8 cellular contexts compared by ENCODE assay signal in genomic region chr19:18021121-18021755, GRCh38.
DNase-seq lines count a peak whose midpoint lies in the region; TF ChIP-seq lines count a peak whose summit lies in the region.

No MANE protein-coding gene starts in this region.

- CTCF ChIA-PET in GM10248 (lab: Yijun Ruan, JAX), result interaction anchor here (1.4 to 1.6 kb wide), 3 partner anchors 13 to 38 kb away, joined by 3 to 5 read pairs (median 4); partner anchors contain the start of gene ARRDC2

- TF ChIP-seq CTCF in GM10248 (IDR thresholded peaks at IDR 0.05; ENCODE audit: control extremely low read depth, extremely low read depth, low read depth, missing control alignments), result no peak

- POLR2A ChIA-PET in GM10248 (lab: Yijun Ruan, JAX), result no interaction called here

- DNase-seq in GM10248 (ENCODE audit: extremely low spot score) (peak; percentile 40), SW480 (ENCODE audit: low spot score) (peak; percentile 52), anterior cingulate cortex (lab: John Stamatoyannopoulos, UW) (peak in 51 of 58 donors; percentile 17 to 95 (median 65)), iris pigment epithelial cell (ENCODE audit: low read depth) (peak; percentile 95), DMS153 (lab: John Stamatoyannopoulos, UW) (no peak), SKM-1 (lab: John Stamatoyannopoulos, UW; ENCODE audit: unreplicated experiment) (no peak)
- DNase-seq in stimulated activated CD4-positive, alpha-beta T cell treated with anti-CD3 and anti-CD28 coated beads, Interleukin-4, amount 100 ng/mL, for 24 hours, result peak; percentile 67
- DNase-seq in NK-92 treated with Interleukin-12 subunit alpha and Interleukin-12 subunit beta, amount 100 ng/mL, for 24 hours (lab: John Stamatoyannopoulos, UW), result no peak

Comparison
In these comparisons a context has a peak if more than half of its experiments do, and no peak if none do; other contexts are left out.
1. DNase-seq: peak in GM10248 (single experiment), SW480 (single experiment), anterior cingulate cortex (51 of 58), iris pigment epithelial cell (single experiment) and stimulated activated CD4-positive, alpha-beta T cell treated with anti-CD3 and anti-CD28 coated beads, Interleukin-4, amount 100 ng/mL, for 24 hours (single experiment); none in DMS153 (single experiment), SKM-1 (single experiment) and NK-92 treated with Interleukin-12 subunit alpha and Interleukin-12 subunit beta, amount 100 ng/mL, for 24 hours (single experiment).